9 cellular contexts compared by ENCODE assay signal in genomic region chr17:55731586-55732250, GRCh38. TPM values are rescaled to one million over a fixed set of nuclear protein-coding genes. Genes with fewer than 3 reads are reported as not detected.
DNase-seq lines count a peak whose midpoint lies in the region; ATAC-seq and TF ChIP-seq lines count a peak whose summit lies in the region.
"Had no signal": no experiment of that assay in that cellular context is flagged by ENCODE, and none has a peak within 500 bp of the region (broad histone marks: within the 10 kb centered on the region; RNA-seq: fewer than 3 reads in every experiment).

No MANE protein-coding gene starts in this region.

- H3K4me2 ChIP-seq in mesendoderm (ENCODE audit: low read length): no peak overlapping the region

- ATAC-seq in GM21447 (IDR thresholded peaks at IDR 0.05; ENCODE audit: unreplicated experiment): no peak

- no peak overlapping the region for H4K8ac ChIP-seq in mesendoderm (ENCODE audit: low read depth, low read length)

- no peak overlapping the region for H2BK120ac ChIP-seq in mesendoderm (ENCODE audit: low read depth, low read length)

- H2BK15ac ChIP-seq in mesendoderm (replicated peaks; ENCODE audit: low read depth): no peak overlapping the region

- H3K4me1 ChIP-seq in Peyer's patch (peaks cover 0 to 5% (median 0%) of the 10 kb centered on the region in 4 donors), esophagus muscularis mucosa (peaks cover 25 to 76% (median 70%) of the 10 kb centered on the region in 4 donors), mesendoderm (ENCODE audit: control insufficient read depth, low read depth, low read length) (peaks cover 2% of the 10 kb centered on the region)

- TF ChIP-seq CTCF in Peyer's patch (IDR thresholded peaks at IDR 0.05): no peak
- TF ChIP-seq CTCF in esophagus muscularis mucosa (IDR thresholded peaks at IDR 0.05): no peak

- H3K4me3 ChIP-seq in Peyer's patch (peak overlapping the region in 2 of 4 donors; percentile 15 to 20), esophagus muscularis mucosa (peak overlapping the region; percentile 29 to 38 (median 32)), mesendoderm (ENCODE audit: low read length) (no peak overlapping the region)

- DNase-seq in Peyer's patch (peak in 1 of 3 donors; percentile 48), esophagus muscularis mucosa (ENCODE audit: extremely low spot score) (no peak), mesendoderm (peak; percentile 57), NCI-H146 treated with DMSO at 0.1 percent for 48 hours (lab: John Stamatoyannopoulos, UW; ENCODE audit: unreplicated experiment) (no peak), GF-D8 (lab: John Stamatoyannopoulos, UW) (no peak), HK-2 (ENCODE audit: unreplicated experiment) (no peak)
- DNase-seq: activated naive CD4-positive, alpha-beta T cell treated with anti-CD3 and anti-CD28 coated beads for 36 hours had no signal

- H2BK5ac ChIP-seq in mesendoderm (ENCODE audit: low read length): no peak overlapping the region

- H3K9me3 ChIP-seq in Peyer's patch (no peaks in the 10 kb centered on the region), esophagus muscularis mucosa (no peaks in the 10 kb centered on the region)

- no peak overlapping the region for H3K9ac ChIP-seq in mesendoderm (ENCODE audit: low read length)

- H3K23ac ChIP-seq in mesendoderm (ENCODE audit: low read length): no peak overlapping the region

- H3K4ac ChIP-seq in mesendoderm (ENCODE audit: low read depth, low read length): no peak overlapping the region

- no peak overlapping the region for H4K5ac ChIP-seq in mesendoderm (ENCODE audit: low read length)

- H2AK5ac ChIP-seq in mesendoderm (ENCODE audit: low read length): no peak overlapping the region

- H3K27me3 ChIP-seq in Peyer's patch: no peaks in the 10 kb centered on the region
- no peaks in the 10 kb centered on the region for H3K27me3 ChIP-seq in esophagus muscularis mucosa
- no peaks in the 10 kb centered on the region for H3K27me3 ChIP-seq in mesendoderm (ENCODE audit: insufficient read depth, low read length, poor library complexity)

- H3K56ac ChIP-seq in mesendoderm (ENCODE audit: low read length): no peak overlapping the region

- no peaks in the 10 kb centered on the region for H3K79me1 ChIP-seq in mesendoderm (ENCODE audit: low read length)

- TF ChIP-seq POLR2A in Peyer's patch (IDR thresholded peaks at IDR 0.05) (no peak), esophagus muscularis mucosa (IDR thresholded peaks at IDR 0.05; ENCODE audit: low read depth) (no peak)

- H3K27ac ChIP-seq in Peyer's patch: peak overlapping the region; percentile 3 to 81 (median 56)
- H3K27ac ChIP-seq in esophagus muscularis mucosa (replicated peaks in 1 of 4): peak overlapping the region; percentile 72 to 80 (median 80)
- no peak overlapping the region for H3K27ac ChIP-seq in mesendoderm (ENCODE audit: low read depth, low read length)
- peak overlapping the region; percentile 60 for H3K27ac ChIP-seq in temporal lobe (ENCODE audit: low read depth, low read length)

- WGBS in esophagus muscularis mucosa: 41% methylated on average over 10 of the region's 10 CpGs
- WGBS in mesendoderm (ENCODE audit: extremely low coverage, insufficient coverage, low lambda C conversion rate): no CpG with 5 or more reads among the region's 10 CpGs

- no peak overlapping the region for H3K18ac ChIP-seq in mesendoderm (ENCODE audit: low read length)

- H3K36me3 ChIP-seq in Peyer's patch (no peaks in the 10 kb centered on the region), esophagus muscularis mucosa (no peaks in the 10 kb centered on the region), mesendoderm (ENCODE audit: control insufficient read depth, insufficient read depth, low read length) (no peaks in the 10 kb centered on the region)

- no peak for TF ChIP-seq EP300 in esophagus muscularis mucosa (IDR thresholded peaks at IDR 0.05)

- intact Hi-C loops in esophagus muscularis mucosa (cut with DNase I): no loop called here

- no peaks in the 10 kb centered on the region for H3K79me2 ChIP-seq in mesendoderm (ENCODE audit: control insufficient read depth, insufficient read depth, low read length)

RNA-seq across cellular contexts. Expression of gene TMEM100, which starts 9.1 kb away (rescaled TPM):
- total RNA-seq in Peyer's patch: 10 to 100 TPM in 1 of 4 donors, 1 to 10 TPM in 3; 4.4 to 18.2 (median 4.8) TPM
- 1 to 10 TPM; 4.2 to 9.6 (median 9.5) TPM for total RNA-seq in esophagus muscularis mucosa
- 0.31 TPM for polyA plus RNA-seq in mesendoderm (2013, experiment 1 of 2)
- polyA plus RNA-seq in mesendoderm (2013, experiment 2 of 2): 0.53 TPM
- 3.9 TPM for total RNA-seq in temporal lobe
- total RNA-seq: activated naive CD4-positive, alpha-beta T cell treated with anti-CD3 and anti-CD28 coated beads for 36 hours had no signal

RNA-seq across cellular contexts. Expression of gene PCTP, which starts 19.1 kb away (rescaled TPM):
- 10 to 100 TPM; 16.0 to 35.5 (median 26.5) TPM for total RNA-seq in Peyer's patch
- total RNA-seq in esophagus muscularis mucosa: 10 to 100 TPM; 11.2 to 17.4 (median 11.8) TPM
- 16.0 TPM for polyA plus RNA-seq in mesendoderm (2013, experiment 1 of 2)
- 16.1 TPM for polyA plus RNA-seq in mesendoderm (2013, experiment 2 of 2)
- total RNA-seq in temporal lobe: 2.2 TPM
